In genomic region chr19:40464059-40465024, GRCh38 we compare ENCODE assay signal across 8 cellular contexts. TPM values are rescaled to one million over a fixed set of nuclear protein-coding genes. Genes with fewer than 3 reads are reported as not detected.
A peak's percentile ranks its signal among the peaks of the same experiment; 100 is the strongest.
DNase-seq lines count a peak whose midpoint lies in the region; ATAC-seq lines count a peak whose summit lies in the region.

No MANE protein-coding gene starts in this region.

- no peaks in the 10 kb centered on the region for H3K27me3 ChIP-seq in GM23248 (replicated peaks; ENCODE audit: insufficient read depth)

- DNase-seq in ACHN: peak; percentile 90
- peak; percentile 95 for DNase-seq in GM23248
- peak; percentile 88 for DNase-seq in NCI-H226
- peak; percentile 66 to 75 for DNase-seq in activated CD4-positive, alpha-beta T cell treated with anti-CD3 and anti-CD28 coated beads for 24 hours (ENCODE audit: low read depth in 2 of 2)
- peak; percentile 80 to 93 for DNase-seq in left colon
- peak; percentile 47 to 59 for DNase-seq in stimulated activated CD4-positive, alpha-beta T cell treated with anti-CD3 and anti-CD28 coated beads, Interleukin-15, amount 100 ng/mL, for 48 hours (ENCODE audit: low read depth in 2 of 2)

- H3K79me2 ChIP-seq in GM23248 (ENCODE audit: insufficient read depth): no peaks in the 10 kb centered on the region

- H3K9ac ChIP-seq in GM23248: peak overlapping the region; percentile 92

- intact Hi-C loops in left colon (cut with DNase I, micrococcal nuclease): loop anchor here in 1 of 2 donors (5.0 to 10.0 kb wide), 2 partner anchors 133 to 160 kb away; no protein-coding TSS in a partner anchor

- peak overlapping the region; percentile 87 for H2AFZ ChIP-seq in GM23248

- peak overlapping the region; percentile 79 for H3K4me3 ChIP-seq in GM23248

- in situ Hi-C loops in ACHN (cut with HindIII; ENCODE audit: low pct_ligation_motif_present, low pct_unique_long_range_greater_than_20kb, low sequenced_read_pairs) (no loop called here), GM23248 (cut with MboI) (no loop called here)

- ATAC-seq in left colon (peak; percentile 40), GM21786 (IDR thresholded peaks at IDR 0.05; ENCODE audit: unreplicated experiment) (no peak)

- peaks cover 22% of the 10 kb centered on the region for H3K4me1 ChIP-seq in GM23248 (ENCODE audit: insufficient read depth)

- H3K36me3 ChIP-seq in GM23248 (ENCODE audit: low read depth): no peaks in the 10 kb centered on the region

- no peaks in the 10 kb centered on the region for H3K9me3 ChIP-seq in GM23248 (ENCODE audit: low read depth)

- H3K4me2 ChIP-seq in GM23248 (ENCODE audit: unreplicated experiment): peak overlapping the region; percentile 78

- no peaks in the 10 kb centered on the region for H3K9me2 ChIP-seq in GM23248 (ENCODE audit: insufficient read depth)

- peaks cover 8% of the 10 kb centered on the region for H3F3A ChIP-seq in GM23248 (ENCODE audit: insufficient read depth)

- H3K27ac ChIP-seq in GM23248: peak overlapping the region; percentile 88
- peak overlapping the region; percentile 33 for H3K27ac ChIP-seq in cingulate gyrus (ENCODE audit: low read depth, low read length)

- no peaks in the 10 kb centered on the region for H4K20me1 ChIP-seq in GM23248 (ENCODE audit: insufficient read depth)

- 12 to 15% methylated on average over 11 of the region's 11 CpGs for WGBS in GM23248 (ENCODE audit: low coverage in 1 of 2, low lambda C conversion rate in 2 of 2, missing lambda C conversion rate in 2 of 2), 2 experiments

RNA-seq across cellular contexts. Expression of gene BLVRB, which starts 1.2 kb away (rescaled TPM):
- 50.7 and 71.1 TPM in 2 replicates for total RNA-seq in GM23248 (2014; rRNA removed; shearing (Covaris generic))
- polyA plus RNA-seq in GM23248 (2016; fragmentation: Nextera tagmentation; extraction: Ambion mirVana): 52.7 and 56.9 TPM in 2 replicates
- 10 to 100 TPM; 77.4 to 79.6 TPM for total RNA-seq in left colon

RNA-seq across cellular contexts. Expression of gene SPTBN4, which starts 2.5 kb away (rescaled TPM):
- 2.1 and 2.8 TPM in 2 replicates for total RNA-seq in GM23248 (2014; rRNA removed; shearing (Covaris generic))
- polyA plus RNA-seq in GM23248 (2016; fragmentation: Nextera tagmentation; extraction: Ambion mirVana): 0.24 and 0.69 TPM in 2 replicates
- 1 to 10 TPM in 1 of 2 donors, under 1 TPM in 1; 0.15 to 1.2 TPM for total RNA-seq in left colon

RNA-seq across cellular contexts. Expression of gene SERTAD3, which starts 20.2 kb away (rescaled TPM):
- total RNA-seq in GM23248 (2014; rRNA removed; shearing (Covaris generic)): 21.8 and 37.9 TPM in 2 replicates
- 40.7 and 41.2 TPM in 2 replicates for polyA plus RNA-seq in GM23248 (2016; fragmentation: Nextera tagmentation; extraction: Ambion mirVana)
- 10 to 100 TPM; 38.3 to 43.3 TPM for total RNA-seq in left colon

RNA-seq across cellular contexts. Expression of gene SERTAD1, which starts 38.5 kb away (rescaled TPM):
- total RNA-seq in GM23248 (2014; rRNA removed; shearing (Covaris generic)): 31.7 and 40.2 TPM in 2 replicates
- 34.5 and 36.2 TPM in 2 replicates for polyA plus RNA-seq in GM23248 (2016; fragmentation: Nextera tagmentation; extraction: Ambion mirVana)
- total RNA-seq in left colon: 10 to 100 TPM; 12.5 to 17.9 TPM

RNA-seq across cellular contexts. Expression of gene PRX, which starts 51.2 kb away (rescaled TPM):
- 3.8 and 4.0 TPM in 2 replicates for total RNA-seq in GM23248 (2014; rRNA removed; shearing (Covaris generic))
- polyA plus RNA-seq in GM23248 (2016; fragmentation: Nextera tagmentation; extraction: Ambion mirVana): 0.52 and 0.54 TPM in 2 replicates
- total RNA-seq in left colon: 1 to 10 TPM; 1.2 to 2.1 TPM
